ENCODE assay signal across 8 cellular contexts in the genomic region with DNA sequence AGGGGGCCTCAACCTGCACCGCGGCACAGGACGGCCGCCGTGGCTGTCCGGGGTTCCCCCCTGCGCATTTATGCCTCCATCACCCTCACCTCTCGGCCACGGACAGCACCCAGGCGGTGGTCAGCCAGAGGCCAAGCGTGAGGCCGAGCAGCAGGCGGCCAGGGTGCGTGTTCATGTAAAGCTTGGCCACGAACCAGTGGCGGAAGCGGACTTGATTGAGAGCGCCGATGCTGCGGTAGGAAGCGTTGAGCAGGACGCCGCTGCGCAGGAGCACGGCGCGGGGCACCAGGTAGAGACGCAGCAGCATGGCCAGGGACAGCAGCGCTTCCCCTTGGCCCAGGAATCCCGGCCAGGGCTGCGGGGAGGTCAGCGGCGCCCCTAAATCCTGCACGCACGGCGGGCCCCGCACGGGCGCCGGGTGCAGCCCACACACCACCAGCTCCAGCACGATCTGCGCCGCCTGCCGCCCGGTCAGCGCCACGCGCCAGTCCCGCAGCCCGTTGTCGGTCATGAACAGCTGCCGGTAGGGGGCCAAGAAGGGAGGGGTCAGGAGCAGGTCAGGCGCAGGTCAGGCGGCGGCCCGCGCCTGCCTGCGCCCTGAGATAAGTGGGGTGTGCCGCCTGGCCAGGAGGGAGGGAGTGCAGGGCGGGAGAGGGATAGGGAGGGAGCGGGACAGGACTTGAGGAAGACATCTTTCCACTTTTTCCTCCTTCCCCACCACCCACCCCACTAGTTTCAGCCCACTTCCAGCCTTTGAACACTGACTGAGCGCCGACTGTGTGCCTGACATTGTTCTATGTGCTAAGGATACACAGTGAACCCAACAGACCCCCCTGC. TPM values are rescaled to one million over a fixed set of nuclear protein-coding genes. Genes with fewer than 3 reads are reported as not detected.
DNase-seq lines count a peak whose midpoint lies in the region; ATAC-seq, FAIRE-seq and TF ChIP-seq lines count a peak whose summit lies in the region.

No MANE protein-coding gene starts in this region.

- CTCF ChIA-PET in HEK293T (lab: Yijun Ruan, JAX) = interaction anchor here (3.5 kb wide), 1 partner anchor 9 kb away, joined by 18 read pairs; no protein-coding TSS in a partner anchor

- FAIRE-seq in keratinocyte (lab: Jason Lieb, UNC) = no peak
- FAIRE-seq in small intestine (lab: Jason Lieb, UNC) = no peak

- H4K20me1 ChIP-seq in keratinocyte (ENCODE audit: control insufficient read depth, extremely low read depth, insufficient read depth, low read length) = no peaks in the 10 kb centered on the region

- peaks cover 48% of the 10 kb centered on the region for H3K4me1 Mint-ChIP-seq in stimulated activated naive CD8-positive, alpha-beta T cell treated with anti-CD3 and anti-CD28 coated beads, Interleukin-15, amount 100 ng/mL, for 72 hours

- no peak overlapping the region for H3K9ac ChIP-seq in keratinocyte (ENCODE audit: control insufficient read depth, extremely low read depth, insufficient read depth, low read length)

- DNase-seq in HEK293T (ENCODE audit: extremely low spot score) (peak; percentile 79), choroid plexus epithelial cell (ENCODE audit: low read depth) (peak; percentile 74), keratinocyte (ENCODE audit: low read depth, low spot score) (no peak), small intestine (peak; percentile 84), NCI-H187 treated with DMSO at 0.1 percent for 48 hours (lab: John Stamatoyannopoulos, UW) (no peak)
- DNase-seq in stimulated activated naive CD4-positive, alpha-beta T cell treated with Interleukin-2 at 50 U/mL for 16 hours (lab: John Stamatoyannopoulos, UW) = no peak
- DNase-seq in stimulated activated naive CD8-positive, alpha-beta T cell treated with anti-CD3 and anti-CD28 coated beads, Interleukin-15, amount 100 ng/mL, for 72 hours = no peak

- no peaks in the 10 kb centered on the region for H3K9me3 Mint-ChIP-seq in stimulated activated naive CD8-positive, alpha-beta T cell treated with anti-CD3 and anti-CD28 coated beads, Interleukin-15, amount 100 ng/mL, for 72 hours

- no peak for ATAC-seq in HG03196 (IDR thresholded peaks at IDR 0.05; ENCODE audit: unreplicated experiment)
- no peak for ATAC-seq in stimulated activated naive CD8-positive, alpha-beta T cell treated with anti-CD3 and anti-CD28 coated beads, Interleukin-15, amount 100 ng/mL, for 72 hours

- POLR2A ChIA-PET in HEK293T (lab: Yijun Ruan, JAX) = no interaction called here

- H3K4me1 ChIP-seq in keratinocyte (ENCODE audit: control insufficient read depth, extremely low read depth, insufficient read depth, low read length) (peaks cover 15% of the 10 kb centered on the region), small intestine (ENCODE audit: control insufficient read depth in 2 of 2, insufficient read depth in 1 of 2, low read depth in 1 of 2, low read length in 1 of 2) (no peaks in the 10 kb centered on the region)

- H3K4me2 ChIP-seq in keratinocyte (ENCODE audit: control insufficient read depth, extremely low read depth, insufficient read depth, low read depth, low read length) = peak overlapping the region; percentile 9

- no peak overlapping the region for H2AFZ ChIP-seq in keratinocyte (ENCODE audit: control insufficient read depth, low read length)

- dilution Hi-C loops in keratinocyte (cut with MboI; ENCODE audit: extremely low pct_ligation_motif_present, low sequenced_read_pairs) = no loop called here

- H3K79me2 ChIP-seq in keratinocyte (ENCODE audit: control insufficient read depth, insufficient read depth, low read length) = no peaks in the 10 kb centered on the region

- TF ChIP-seq CTCF in choroid plexus epithelial cell (conservative IDR thresholded peaks at IDR 0.05; ENCODE audit: low read depth, low read length) = peak; percentile 72
- TF ChIP-seq CTCF in keratinocyte (optimal IDR thresholded peaks at IDR 0.05 in 1 of 3, IDR thresholded peaks at IDR 0.05 in 1 of 3, conservative IDR thresholded peaks at IDR 0.05 in 1 of 3; ENCODE audit: extremely low read depth in 1 of 3, insufficient read depth in 2 of 3, low read length in 3 of 3) = peak; percentile 27 to 69 (median 44)

- H3K9me1 ChIP-seq in keratinocyte (ENCODE audit: control insufficient read depth, extremely low read depth, insufficient read depth, low read length) = no peaks in the 10 kb centered on the region

- no peak overlapping the region for H3K4me3 Mint-ChIP-seq in stimulated activated naive CD8-positive, alpha-beta T cell treated with anti-CD3 and anti-CD28 coated beads, Interleukin-15, amount 100 ng/mL, for 72 hours

- H3K36me3 ChIP-seq in keratinocyte (ENCODE audit: control insufficient read depth in 2 of 2, extremely low read depth in 1 of 2, insufficient read depth in 2 of 2, low read length in 2 of 2) (peaks cover 0 to 2% of the 10 kb centered on the region in 2 experiments), small intestine (ENCODE audit: control insufficient read depth in 2 of 2, insufficient read depth in 2 of 2, low read length in 2 of 2) (no peaks in the 10 kb centered on the region)

- H3K9me3 ChIP-seq in keratinocyte (ENCODE audit: control insufficient read depth, low read depth, low read length) (no peaks in the 10 kb centered on the region), small intestine (ENCODE audit: control insufficient read depth, low read depth) (no peaks in the 10 kb centered on the region)

- no peak overlapping the region for H3K27ac ChIP-seq in keratinocyte (ENCODE audit: control insufficient read depth, insufficient read depth, low read length)
- no peak overlapping the region for H3K27ac ChIP-seq in small intestine (ENCODE audit: low read depth in 1 of 2, low read length in 1 of 2)

- no peaks in the 10 kb centered on the region for H3K27me3 Mint-ChIP-seq in stimulated activated naive CD8-positive, alpha-beta T cell treated with anti-CD3 and anti-CD28 coated beads, Interleukin-15, amount 100 ng/mL, for 72 hours

- H3K27me3 ChIP-seq in keratinocyte (ENCODE audit: control insufficient read depth, extremely low read depth, insufficient read depth, low read length) (no peaks in the 10 kb centered on the region), small intestine (ENCODE audit: control insufficient read depth in 2 of 2, insufficient read depth in 2 of 2, low read length in 2 of 2) (no peaks in the 10 kb centered on the region)

- WGBS in small intestine, 3 donors = 26 to 40% (median 33%) methylated on average over 52 to 63 of the region's 63 CpGs

- peak overlapping the region; percentile 47 for H3K4me3 ChIP-seq in choroid plexus epithelial cell (ENCODE audit: low read depth, low read length)
- no peak overlapping the region for H3K4me3 ChIP-seq in keratinocyte (ENCODE audit: control insufficient read depth in 2 of 3, extremely low read depth in 1 of 3, insufficient read depth in 2 of 3, low read depth in 1 of 3, low read length in 3 of 3)
- H3K4me3 ChIP-seq in small intestine (ENCODE audit: low read depth in 1 of 2, low read length in 2 of 2) = no peak overlapping the region

- no peak overlapping the region for H3K27ac Mint-ChIP-seq in stimulated activated naive CD8-positive, alpha-beta T cell treated with anti-CD3 and anti-CD28 coated beads, Interleukin-15, amount 100 ng/mL, for 72 hours

RNA-seq across cellular contexts. Expression of a gene that starts 6.5 kb away (rescaled TPM):
- 9.8 to 15.5 TPM (median 10.5 TPM) in 3 replicates for polyA plus RNA-seq in keratinocyte
- 2.8 TPM for polyA plus RNA-seq in keratinocyte (2011; ENCODE audit: low read depth)
- polyA plus RNA-seq in keratinocyte (2011; cell fraction: cytosol; rRNA removed) = 3.3 and 4.6 TPM in 2 replicates
- polyA plus RNA-seq in keratinocyte (2011; cell fraction: nucleus; rRNA removed) = 20.7 and 21.0 TPM in 2 replicates
- polyA plus RNA-seq in keratinocyte (2012; ENCODE audit: low replicate concordance) = 5.6 and 14.8 TPM in 2 replicates
- 7.9 to 28.6 TPM (median 10.3 TPM) in 3 replicates for polyA minus RNA-seq in keratinocyte
- polyA minus RNA-seq in keratinocyte (2011; cell fraction: cytosol; rRNA and poly(A)+ RNA removed) = 11.3 TPM
- polyA minus RNA-seq in keratinocyte (2011; cell fraction: nucleus; rRNA and poly(A)+ RNA removed) = 11.3 and 11.5 TPM in 2 replicates
- polyA plus RNA-seq in small intestine = 1 to 10 TPM in 1 of 3 donors, not detected in 2; 2.6 TPM

RNA-seq across cellular contexts. Expression of a gene that starts 19.6 kb away (rescaled TPM):
- polyA plus RNA-seq in keratinocyte (12.1 to 15.6 TPM (median 14.8 TPM) in 3 replicates), small intestine (10 to 100 TPM; 21.3 to 27.7 (median 25.3) TPM)
- polyA plus RNA-seq in keratinocyte (2011; ENCODE audit: low read depth) = 10.6 TPM
- 7.7 and 12.0 TPM in 2 replicates for polyA plus RNA-seq in keratinocyte (2011; cell fraction: cytosol; rRNA removed)
- 53.4 and 59.6 TPM in 2 replicates for polyA plus RNA-seq in keratinocyte (2011; cell fraction: nucleus; rRNA removed)
- 17.9 and 24.6 TPM in 2 replicates for polyA plus RNA-seq in keratinocyte (2012; ENCODE audit: low replicate concordance)
- polyA minus RNA-seq in keratinocyte = 11.7 to 17.9 TPM (median 12.4 TPM) in 3 replicates
- polyA minus RNA-seq in keratinocyte (2011; cell fraction: cytosol; rRNA and poly(A)+ RNA removed) = 11.9 TPM
- 12.8 and 14.0 TPM in 2 replicates for polyA minus RNA-seq in keratinocyte (2011; cell fraction: nucleus; rRNA and poly(A)+ RNA removed)

RNA-seq across cellular contexts. Expression of a gene that starts 27.9 kb away (rescaled TPM):
- polyA plus RNA-seq in keratinocyte (4.0 to 8.8 TPM (median 4.2 TPM) in 3 replicates), small intestine (1 to 10 TPM in 2 of 3 donors, not detected in 1; 1.1 to 2.3 TPM)
- 46.7 TPM for polyA plus RNA-seq in keratinocyte (2011; ENCODE audit: low read depth)
- 6.1 and 7.7 TPM in 2 replicates for polyA plus RNA-seq in keratinocyte (2011; cell fraction: cytosol; rRNA removed)
- polyA plus RNA-seq in keratinocyte (2011; cell fraction: nucleus; rRNA removed) = 5.4 and 7.3 TPM in 2 replicates
- polyA plus RNA-seq in keratinocyte (2012; ENCODE audit: low replicate concordance) = 7.9 and 75.5 TPM in 2 replicates
- 8.5 to 29.6 TPM (median 9.0 TPM) in 3 replicates for polyA minus RNA-seq in keratinocyte
- polyA minus RNA-seq in keratinocyte (2011; cell fraction: cytosol; rRNA and poly(A)+ RNA removed) = 17.5 TPM
- polyA minus RNA-seq in keratinocyte (2011; cell fraction: nucleus; rRNA and poly(A)+ RNA removed) = 7.5 and 15.8 TPM in 2 replicates

RNA-seq across cellular contexts. Expression of a gene that starts 52.8 kb away (rescaled TPM):
- polyA plus RNA-seq in keratinocyte (3.5 to 7.7 TPM (median 5.7 TPM) in 3 replicates), small intestine (1 to 10 TPM; 1.3 to 3.5 (median 2.8) TPM)
- 3.8 TPM for polyA plus RNA-seq in keratinocyte (2011; ENCODE audit: low read depth)
- polyA plus RNA-seq in keratinocyte (2011; cell fraction: cytosol; rRNA removed) = 2.1 and 2.9 TPM in 2 replicates
- 10.7 and 11.8 TPM in 2 replicates for polyA plus RNA-seq in keratinocyte (2011; cell fraction: nucleus; rRNA removed)
- polyA plus RNA-seq in keratinocyte (2012; ENCODE audit: low replicate concordance) = 4.4 and 5.2 TPM in 2 replicates
- polyA minus RNA-seq in keratinocyte = 7.8 to 15.1 TPM (median 11.2 TPM) in 3 replicates
- 5.4 TPM for polyA minus RNA-seq in keratinocyte (2011; cell fraction: cytosol; rRNA and poly(A)+ RNA removed)
- polyA minus RNA-seq in keratinocyte (2011; cell fraction: nucleus; rRNA and poly(A)+ RNA removed) = 12.8 and 21.1 TPM in 2 replicates

RNA-seq across cellular contexts. Expression of a gene that starts 58.4 kb away (rescaled TPM):
- not detected in 3 replicates for polyA plus RNA-seq in keratinocyte
- polyA plus RNA-seq in keratinocyte (2011; ENCODE audit: low read depth) = not detected
- polyA plus RNA-seq in keratinocyte (2011; cell fraction: cytosol; rRNA removed) = not detected in 2 replicates
- polyA plus RNA-seq in keratinocyte (2011; cell fraction: nucleus; rRNA removed) = not detected in 2 replicates
- polyA plus RNA-seq in keratinocyte (2012; ENCODE audit: low replicate concordance) = not detected in 2 replicates
- polyA minus RNA-seq in keratinocyte = not detected in 3 replicates
- not detected for polyA minus RNA-seq in keratinocyte (2011; cell fraction: cytosol; rRNA and poly(A)+ RNA removed)
- not detected in 2 replicates for polyA minus RNA-seq in keratinocyte (2011; cell fraction: nucleus; rRNA and poly(A)+ RNA removed)
- polyA plus RNA-seq in small intestine = not detected

Comparison
In these comparisons a context has a peak if more than half of its experiments do, and no peak if none do; other contexts are left out.
1. DNase-seq: peak in HEK293T (single experiment), choroid plexus epithelial cell (single experiment) and small intestine (single experiment); none in keratinocyte (single experiment), NCI-H187 treated with DMSO at 0.1 percent for 48 hours (single experiment), stimulated activated naive CD4-positive, alpha-beta T cell treated with Interleukin-2 at 50 U/mL for 16 hours (single experiment) and stimulated activated naive CD8-positive, alpha-beta T cell treated with anti-CD3 and anti-CD28 coated beads, Interleukin-15, amount 100 ng/mL, for 72 hours (0 of 2).